13 cellular contexts compared by ENCODE assay signal in genomic region chr10:132269286-132270230, GRCh38.
"Had no signal": no experiment of that assay in that cellular context is flagged by ENCODE, and none has a peak within 500 bp of the region (broad histone marks: within the 10 kb centered on the region; RNA-seq: fewer than 3 reads in every experiment).

No MANE protein-coding gene starts in this region.

- H3K27ac Mint-ChIP-seq: activated naive CD8-positive, alpha-beta T cell treated with anti-CD3 and anti-CD28 coated beads, Interleukin-2, amount 10 ng/mL, durations not matched to agents 7 days and 5 days; activated T-helper 1 cell treated with anti-CD3 and anti-CD28 coated beads, Interleukin-12 subunit alpha, Interleukin-12 subunit beta, Interleukin-2, Interleukin-4 antibody, amounts not matched to agents 30 ng/mL and 10 ng/mL and 1 ng/mL, durations not matched to agents 14 hours and 24 hours and 36 hours; dendritic cell treated with granulocyte-macrophage colony-stimulating factor and Interleukin-4, amounts not matched to agents 40 ng/mL and 50 ng/mL, for 4 days; effector memory CD8-positive, alpha-beta T cell; WTC11 had no signal

- H3K27me3 ChIP-seq: foreskin keratinocyte, sigmoid colon had no signal

- H3K4me3 Mint-ChIP-seq: activated naive CD8-positive, alpha-beta T cell treated with anti-CD3 and anti-CD28 coated beads, Interleukin-2, amount 10 ng/mL, durations not matched to agents 7 days and 5 days; activated T-helper 1 cell treated with anti-CD3 and anti-CD28 coated beads, Interleukin-12 subunit alpha, Interleukin-12 subunit beta, Interleukin-2, Interleukin-4 antibody, amounts not matched to agents 30 ng/mL and 10 ng/mL and 1 ng/mL, durations not matched to agents 14 hours and 24 hours and 36 hours; dendritic cell treated with granulocyte-macrophage colony-stimulating factor and Interleukin-4, amounts not matched to agents 40 ng/mL and 50 ng/mL, for 4 days; effector memory CD8-positive, alpha-beta T cell; WTC11 had no signal

- H3K9me3 ChIP-seq: sigmoid colon, thoracic aorta had no signal

- H3K36me3 Mint-ChIP-seq: activated naive CD8-positive, alpha-beta T cell treated with anti-CD3 and anti-CD28 coated beads, Interleukin-2, amount 10 ng/mL, durations not matched to agents 7 days and 5 days had no signal

- ATAC-seq: effector memory CD8-positive, alpha-beta T cell; foreskin keratinocyte; WTC11 had no signal

- H3K4me3 ChIP-seq: sigmoid colon, thoracic aorta had no signal

- H3K27me3 Mint-ChIP-seq: activated naive CD8-positive, alpha-beta T cell treated with anti-CD3 and anti-CD28 coated beads, Interleukin-2, amount 10 ng/mL, durations not matched to agents 7 days and 5 days; dendritic cell treated with granulocyte-macrophage colony-stimulating factor and Interleukin-4, amounts not matched to agents 40 ng/mL and 50 ng/mL, for 4 days; effector memory CD8-positive, alpha-beta T cell had no signal

- H3K4me1 ChIP-seq: foreskin keratinocyte had no signal

- H3K36me3 ChIP-seq: sigmoid colon, thoracic aorta had no signal

- H3K9me3 Mint-ChIP-seq: dendritic cell treated with granulocyte-macrophage colony-stimulating factor and Interleukin-4, amounts not matched to agents 40 ng/mL and 50 ng/mL, for 4 days had no signal

- H3K27ac ChIP-seq: foreskin keratinocyte, sigmoid colon, thoracic aorta had no signal

- DNase-seq: activated CD4-positive, alpha-beta T cell treated with anti-CD3 and anti-CD28 coated beads for 4 hours; activated naive CD4-positive, alpha-beta T cell; activated naive CD8-positive, alpha-beta T cell treated with anti-CD3 and anti-CD28 coated beads, Interleukin-2, amount 10 ng/mL, durations not matched to agents 7 days and 5 days; cerebellar nuclear complex; effector memory CD8-positive, alpha-beta T cell; foreskin keratinocyte; sigmoid colon; stimulated activated CD4-positive, alpha-beta T cell treated with anti-CD3 and anti-CD28 coated beads, Interleukin-1b, Interleukin-23, amount 100 ng/mL, for 48 hours; T-helper 2 cell had no signal
